In genomic region chr3:17179381-17180205, GRCh38 we compare ENCODE assay signal across 9 cellular contexts.
DNase-seq lines count a peak whose midpoint lies in the region; ATAC-seq and TF ChIP-seq lines count a peak whose summit lies in the region.
"Had no signal": no experiment of that assay in that cellular context is flagged by ENCODE, and none has a peak within 500 bp of the region (broad histone marks: within the 10 kb centered on the region; RNA-seq: fewer than 3 reads in every experiment).

No MANE protein-coding gene starts in this region.

- no peak overlapping the region for H3K4me3 ChIP-seq in choroid plexus epithelial cell (ENCODE audit: low read depth, low read length)
- H3K4me3 ChIP-seq: SK-N-MC had no signal

- TF ChIP-seq CTCF in CD4-positive, alpha-beta T cell (IDR thresholded peaks at IDR 0.05), result no peak
- no peak for TF ChIP-seq CTCF in choroid plexus epithelial cell (conservative IDR thresholded peaks at IDR 0.05; ENCODE audit: low read depth, low read length)

- peak; percentile 71 for ATAC-seq in CD4-positive, alpha-beta T cell (ENCODE audit: poor library complexity)
- ATAC-seq in GM21390 (IDR thresholded peaks at IDR 0.05; ENCODE audit: unreplicated experiment), result peak; percentile 58
- peak; percentile 68 for ATAC-seq in HG03575 (IDR thresholded peaks at IDR 0.05; ENCODE audit: extremely low read depth, insufficient number of reproducible peaks, low FRiP score, unreplicated experiment)
- no peak for ATAC-seq in GM19324 (IDR thresholded peaks at IDR 0.05; ENCODE audit: low FRiP score, unreplicated experiment)

- intact Hi-C loops in CD4-positive, alpha-beta T cell (cut with DNase I, micrococcal nuclease), result no loop called here

- H3K4me1 Mint-ChIP-seq in CD4-positive, alpha-beta T cell (ENCODE audit: low read depth), result peaks cover 5% of the 10 kb centered on the region

- DNase-seq in CD4-positive, alpha-beta T cell, result no peak
- peak; percentile 20 for DNase-seq in choroid plexus epithelial cell (ENCODE audit: low read depth)
- DNase-seq in CD1c-positive myeloid dendritic cell (ENCODE audit: extremely low spot score), result no peak
- DNase-seq in HT-29 (ENCODE audit: low spot score), result no peak
- no peak for DNase-seq in GOT3 (lab: John Stamatoyannopoulos, UW)

- no peak overlapping the region for H3K4me3 Mint-ChIP-seq in CD4-positive, alpha-beta T cell

- CTCF ChIA-PET in CD4-positive, alpha-beta T cell (lab: Charles Lee), result no interaction called here

- no peaks in the 10 kb centered on the region for H3K9me3 Mint-ChIP-seq in CD4-positive, alpha-beta T cell

- H3K36me3 Mint-ChIP-seq in CD4-positive, alpha-beta T cell (ENCODE audit: low read depth), result peaks cover 21% of the 10 kb centered on the region

- H3K27ac ChIP-seq in CD4-positive, alpha-beta T cell (ENCODE audit: low read depth, low read length), result no peak overlapping the region
- H3K27ac ChIP-seq: SK-N-MC had no signal

- no peak overlapping the region for H3K27ac Mint-ChIP-seq in CD4-positive, alpha-beta T cell

- POLR2A ChIA-PET in CD4-positive, alpha-beta T cell (lab: Charles Lee), result interaction anchor here (0.8 kb wide), 1 partner anchor 9 kb away, joined by 4 read pairs; no protein-coding TSS in a partner anchor

- H3K9me3 ChIP-seq in CD4-positive, alpha-beta T cell (ENCODE audit: control insufficient read depth, low read length), result no peaks in the 10 kb centered on the region

- H3K27me3 ChIP-seq in CD4-positive, alpha-beta T cell (ENCODE audit: control insufficient read depth, insufficient read depth, low read length), result no peaks in the 10 kb centered on the region

- no peaks in the 10 kb centered on the region for H3K27me3 Mint-ChIP-seq in CD4-positive, alpha-beta T cell
